Comparison of ENCODE assay signal across 16 cellular contexts in the genomic region with DNA sequence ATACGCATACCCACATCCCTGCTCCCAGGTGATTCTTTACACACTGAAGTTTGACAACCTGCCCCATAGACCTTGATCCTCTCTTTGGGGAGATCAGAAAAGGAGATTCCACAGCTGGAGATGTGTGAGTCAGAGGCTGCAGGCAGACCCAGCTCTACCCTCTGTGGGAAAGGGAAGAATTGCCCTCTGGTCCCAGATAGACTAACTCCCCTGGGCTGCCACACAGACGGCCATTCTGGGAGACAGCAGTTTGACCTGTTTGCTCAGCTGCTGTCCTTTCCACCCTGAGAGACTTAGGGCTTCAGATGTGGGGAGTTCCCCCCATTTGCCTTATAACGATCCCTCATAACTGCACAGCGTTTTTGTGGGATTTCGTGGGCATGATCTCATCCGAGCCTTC. TPM values are rescaled to one million over a fixed set of nuclear protein-coding genes. Genes with fewer than 3 reads are reported as not detected.
DNase-seq lines count a peak whose midpoint lies in the region; TF ChIP-seq lines count a peak whose summit lies in the region.
"Had no signal": no experiment of that assay in that cellular context is flagged by ENCODE, and none has a peak within 500 bp of the region (broad histone marks: within the 10 kb centered on the region; RNA-seq: fewer than 3 reads in every experiment).

No MANE protein-coding gene starts in this region.

- H3K9me3 ChIP-seq in HUES48 (ENCODE audit: control insufficient read depth, insufficient read depth, low read length) (no peaks in the 10 kb centered on the region), MG63 (no peaks in the 10 kb centered on the region)
- H3K9me3 ChIP-seq: body of pancreas, spleen had no signal

- H3K4me1 ChIP-seq in HUES48 (ENCODE audit: control insufficient read depth, insufficient read depth, low read length): peaks cover 28% of the 10 kb centered on the region

- DNase-seq in AG08395 (ENCODE audit: low spot score) (peak; percentile 24), astrocyte of the spinal cord (ENCODE audit: low read depth, low spot score) (peak; percentile 27), kidney epithelial cell (ENCODE audit: low read depth) (peak; percentile 21), NCI-H82 (lab: John Stamatoyannopoulos, UW) (no peak), MG63 (no peak)
- no peak for DNase-seq in central memory CD4-positive, alpha-beta T cell
- DNase-seq in activated T-helper 2 cell treated with anti-CD3 and anti-CD28 coated beads, Interferon-gamma antibody, Interleukin-2, Interleukin-4, amounts not matched to agents 10 μg/mL and 5 μg/mL and 100 μg/mL, durations not matched to agents 14 hours and 24 hours and 36 hours (ENCODE audit: low spot score): no peak
- DNase-seq: activated naive CD4-positive, alpha-beta T cell treated with anti-CD3 and anti-CD28 coated beads for 36 hours; DND-41; dorsolateral prefrontal cortex; stimulated activated naive CD8-positive, alpha-beta T cell treated with anti-CD3 and anti-CD28 coated beads, Interleukin-15, amount 100 ng/mL, for 72 hours had no signal

- 0 out of 2 replicates have a peak overlapping the region, but pooled peaks have one; percentile 23 for H3K9ac ChIP-seq in HUES48 (ENCODE audit: low read depth, low read length)

- in situ Hi-C loops in astrocyte of the spinal cord (cut with HindIII; ENCODE audit: low sequenced_read_pairs): no loop called here

- intact Hi-C loops in activated T-helper 2 cell treated with anti-CD3 and anti-CD28 coated beads, Interferon-gamma antibody, Interleukin-2, Interleukin-4, amounts not matched to agents 10 μg/mL and 5 μg/mL and 100 μg/mL, durations not matched to agents 14 hours and 24 hours and 36 hours (cut with micrococcal nuclease): no loop called here

- no peaks in the 10 kb centered on the region for H3K36me3 ChIP-seq in HUES48 (ENCODE audit: control insufficient read depth, insufficient read depth, low read length)
- H3K36me3 ChIP-seq in kidney epithelial cell (ENCODE audit: control insufficient read depth, insufficient read depth, low read length): no peaks in the 10 kb centered on the region
- no peaks in the 10 kb centered on the region for H3K36me3 ChIP-seq in MG63
- H3K36me3 ChIP-seq: spleen had no signal

- H3K27ac ChIP-seq in HUES48 (ENCODE audit: low read depth, low read length): peak overlapping the region; percentile 84
- H3K27ac ChIP-seq: body of pancreas, dorsolateral prefrontal cortex, VCaP had no signal

- H3K9me3 Mint-ChIP-seq in activated T-helper 2 cell treated with anti-CD3 and anti-CD28 coated beads, Interferon-gamma antibody, Interleukin-2, Interleukin-4, amounts not matched to agents 10 μg/mL and 5 μg/mL and 100 μg/mL, durations not matched to agents 14 hours and 24 hours and 36 hours: no peaks in the 10 kb centered on the region
- H3K9me3 Mint-ChIP-seq: activated naive CD4-positive, alpha-beta T cell treated with anti-CD3 and anti-CD28 coated beads for 36 hours; memory B cell; stimulated activated naive CD8-positive, alpha-beta T cell treated with anti-CD3 and anti-CD28 coated beads, Interleukin-15, amount 100 ng/mL, for 72 hours had no signal

- H3K4me3 Mint-ChIP-seq in activated T-helper 2 cell treated with anti-CD3 and anti-CD28 coated beads, Interferon-gamma antibody, Interleukin-2, Interleukin-4, amounts not matched to agents 10 μg/mL and 5 μg/mL and 100 μg/mL, durations not matched to agents 14 hours and 24 hours and 36 hours (ENCODE audit: low read depth): no peak overlapping the region
- H3K4me3 Mint-ChIP-seq: memory B cell had no signal

- no peak overlapping the region for H3K27ac Mint-ChIP-seq in activated T-helper 2 cell treated with anti-CD3 and anti-CD28 coated beads, Interferon-gamma antibody, Interleukin-2, Interleukin-4, amounts not matched to agents 10 μg/mL and 5 μg/mL and 100 μg/mL, durations not matched to agents 14 hours and 24 hours and 36 hours
- H3K27ac Mint-ChIP-seq: memory B cell had no signal

- H3K27me3 ChIP-seq in HUES48 (ENCODE audit: control insufficient read depth, insufficient read depth, low read length) (no peaks in the 10 kb centered on the region), kidney epithelial cell (ENCODE audit: control insufficient read depth, insufficient read depth, low read length) (peaks cover 6% of the 10 kb centered on the region), MG63 (peaks cover 7% of the 10 kb centered on the region; the same call in 1 of the 2 replicates)
- H3K27me3 ChIP-seq: body of pancreas had no signal

- H3K4me1 Mint-ChIP-seq in activated T-helper 2 cell treated with anti-CD3 and anti-CD28 coated beads, Interferon-gamma antibody, Interleukin-2, Interleukin-4, amounts not matched to agents 10 μg/mL and 5 μg/mL and 100 μg/mL, durations not matched to agents 14 hours and 24 hours and 36 hours (ENCODE audit: low read depth): peaks cover 3% of the 10 kb centered on the region

- TF ChIP-seq CTCF in astrocyte of the spinal cord (IDR thresholded peaks at IDR 0.05; ENCODE audit: low read depth, low read length) (no peak), kidney epithelial cell (IDR thresholded peaks at IDR 0.05; ENCODE audit: insufficient read depth, low read length, poor library complexity, severe bottlenecking) (no peak)

- no peak overlapping the region for H3K4me3 ChIP-seq in HUES48 (ENCODE audit: low read depth, low read length)
- no peak overlapping the region for H3K4me3 ChIP-seq in astrocyte of the spinal cord (ENCODE audit: low read depth, low read length)
- H3K4me3 ChIP-seq in kidney epithelial cell (ENCODE audit: low read depth, low read length): no peak overlapping the region
- no peak overlapping the region for H3K4me3 ChIP-seq in MG63
- H3K4me3 ChIP-seq: body of pancreas, dorsolateral prefrontal cortex, spleen had no signal

- no peaks in the 10 kb centered on the region for H3K36me3 Mint-ChIP-seq in activated T-helper 2 cell treated with anti-CD3 and anti-CD28 coated beads, Interferon-gamma antibody, Interleukin-2, Interleukin-4, amounts not matched to agents 10 μg/mL and 5 μg/mL and 100 μg/mL, durations not matched to agents 14 hours and 24 hours and 36 hours (ENCODE audit: low read depth)

- peaks cover 31% of the 10 kb centered on the region for H3K27me3 Mint-ChIP-seq in activated T-helper 2 cell treated with anti-CD3 and anti-CD28 coated beads, Interferon-gamma antibody, Interleukin-2, Interleukin-4, amounts not matched to agents 10 μg/mL and 5 μg/mL and 100 μg/mL, durations not matched to agents 14 hours and 24 hours and 36 hours (ENCODE audit: low read depth)

RNA-seq across cellular contexts. Expression of gene FAM83F, which starts 14.0 kb away (rescaled TPM):
- 5.8 and 6.9 TPM in 2 replicates for total RNA-seq in kidney epithelial cell
- total RNA-seq in MG63 (2014; rRNA removed; shearing (Covaris generic); ENCODE audit: low replicate concordance): not detected in 2 replicates
- 0.07 and 0.11 TPM in 2 replicates for total RNA-seq in activated T-helper 2 cell treated with anti-CD3 and anti-CD28 coated beads, Interferon-gamma antibody, Interleukin-2, Interleukin-4, amounts not matched to agents 10 μg/mL and 5 μg/mL and 100 μg/mL, durations not matched to agents 14 hours and 24 hours and 36 hours

RNA-seq across cellular contexts. Expression of gene TMA7B, which starts 48.5 kb away (rescaled TPM):
- total RNA-seq in kidney epithelial cell: not detected in 2 replicates
- total RNA-seq in MG63 (2014; rRNA removed; shearing (Covaris generic); ENCODE audit: low replicate concordance): not detected in 2 replicates
- 1.7 and 2.0 TPM in 2 replicates for total RNA-seq in activated T-helper 2 cell treated with anti-CD3 and anti-CD28 coated beads, Interferon-gamma antibody, Interleukin-2, Interleukin-4, amounts not matched to agents 10 μg/mL and 5 μg/mL and 100 μg/mL, durations not matched to agents 14 hours and 24 hours and 36 hours
- total RNA-seq: body of pancreas had no signal

Comparison
In these comparisons a context has a peak if more than half of its experiments do, and no peak if none do; other contexts are left out.
1. DNase-seq: peak in AG08395 (single experiment), astrocyte of the spinal cord (single experiment) and kidney epithelial cell (single experiment); none in NCI-H82 (single experiment), central memory CD4-positive, alpha-beta T cell (single experiment), MG63 (single experiment) and activated T-helper 2 cell treated with anti-CD3 and anti-CD28 coated beads, Interferon-gamma antibody, Interleukin-2, Interleukin-4, amounts not matched to agents 10 μg/mL and 5 μg/mL and 100 μg/mL, durations not matched to agents 14 hours and 24 hours and 36 hours (single experiment).